ENCODE assay signal across 17 cellular contexts in the genomic region with DNA sequence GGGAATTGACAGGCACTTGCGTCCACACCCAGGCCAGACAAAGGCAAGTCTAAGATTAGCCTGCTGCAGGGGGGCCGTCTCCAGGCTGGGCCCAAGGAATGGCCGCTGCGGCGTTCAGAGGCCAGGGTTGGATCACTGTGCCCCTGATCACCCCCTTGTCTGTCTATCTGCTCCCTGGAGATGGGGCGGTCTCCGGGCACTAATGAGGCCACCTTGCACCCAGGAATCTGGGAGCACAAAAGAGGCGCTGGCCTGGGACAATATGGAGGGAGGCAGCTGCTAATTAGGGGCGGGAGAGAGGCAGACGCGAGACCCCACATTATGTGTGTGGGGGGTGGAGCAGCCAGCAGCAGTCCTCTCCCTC. TPM values are rescaled to one million over a fixed set of nuclear protein-coding genes. Genes with fewer than 3 reads are reported as not detected.
DNase-seq lines count a peak whose midpoint lies in the region; ATAC-seq lines count a peak whose summit lies in the region.
"Had no signal": no experiment of that assay in that cellular context is flagged by ENCODE, and none has a peak within 500 bp of the region (broad histone marks: within the 10 kb centered on the region; RNA-seq: fewer than 3 reads in every experiment).

No MANE protein-coding gene starts in this region.

- H3K27me3 ChIP-seq in BLaER1 treated with 17β-estradiol and CSF1 and Interleukin-3, amounts not matched to agents 10 nM and 100 nM: peaks cover 18 to 41% (median 29%) of the 10 kb centered on the region in 11 experiments
- H3K27me3 ChIP-seq in H7 (ENCODE audit: control insufficient read depth, insufficient read depth, low read length): peaks cover 43% of the 10 kb centered on the region
- H3K27me3 ChIP-seq: BE2C had no signal

- peaks cover 0 to 5% (median 0%) of the 10 kb centered on the region in 11 experiments; a peak in 3 of 22 replicates for H4K20me1 ChIP-seq in BLaER1 treated with 17β-estradiol and CSF1 and Interleukin-3, amounts not matched to agents 10 nM and 100 nM

- H3K4me3 Mint-ChIP-seq in T-cell (peak overlapping the region in 2 of 3 donors; percentile 41 to 84), immature natural killer cell (peak overlapping the region in 3 of 5 donors; percentile 29 to 94 (median 89))

- peaks cover 24 to 40% (median 34%) of the 10 kb centered on the region in 3 donors for H3K4me1 Mint-ChIP-seq in T-cell
- H3K4me1 Mint-ChIP-seq in immature natural killer cell: peaks cover 30 to 38% of the 10 kb centered on the region in 2 donors

- H3K9me3 Mint-ChIP-seq in T-cell (no peaks in the 10 kb centered on the region), immature natural killer cell (no peaks in the 10 kb centered on the region)

- peaks cover 0 to 13% (median 3%) of the 10 kb centered on the region in 11 experiments; a peak in 5 of 22 replicates for H3K9me3 ChIP-seq in BLaER1 treated with 17β-estradiol and CSF1 and Interleukin-3, amounts not matched to agents 10 nM and 100 nM (replicated peaks in 1 of 11)
- H3K9me3 ChIP-seq: BE2C had no signal

- H3K36me3 Mint-ChIP-seq in T-cell (peaks cover 3% of the 10 kb centered on the region), immature natural killer cell (peaks cover 0 to 5% (median 4%) of the 10 kb centered on the region in 3 donors)

- CTCF ChIA-PET in T-cell (lab: Charles Lee): no interaction called here

- H3K27me3 Mint-ChIP-seq in T-cell: peaks cover under 1 to 2% of the 10 kb centered on the region in 2 donors
- peaks cover 0 to 4% (median 3%) of the 10 kb centered on the region in 3 donors for H3K27me3 Mint-ChIP-seq in immature natural killer cell (ENCODE audit: low read depth in 3 of 3)

- peak; percentile 48 for DNase-seq in H7
- no peak for DNase-seq in T-cell
- DNase-seq in immature natural killer cell: no peak
- no peak for DNase-seq in LoVo (ENCODE audit: low spot score)
- DNase-seq in NCI-H1105 treated with DMSO at 0.1 percent for 48 hours (lab: John Stamatoyannopoulos, UW): no peak
- DNase-seq in NCI-H526 treated with DMSO at 0.1 percent for 48 hours (lab: John Stamatoyannopoulos, UW): no peak
- DNase-seq: ACHN, BE2C, EL, NCI-H1092, NCI-H1930, NCI-H2171 had no signal

- no peak overlapping the region; a peak in 1 of 22 replicates for H3K9ac ChIP-seq in BLaER1 treated with 17β-estradiol and CSF1 and Interleukin-3, amounts not matched to agents 10 nM and 100 nM

- peak overlapping the region in 1 of 2 donors; percentile 83 for H3K27ac Mint-ChIP-seq in T-cell
- H3K27ac Mint-ChIP-seq in immature natural killer cell: no peak overlapping the region

- peak overlapping the region in 7 of 11 experiments; percentile 82 to 97 (median 93); a peak in 11 of 22 replicates for H3K4me2 ChIP-seq in BLaER1 treated with 17β-estradiol and CSF1 and Interleukin-3, amounts not matched to agents 10 nM and 100 nM

- ATAC-seq in T-cell (replicated peaks in 1 of 4): no peak
- ATAC-seq: K562 had no signal

- H3K4me3 ChIP-seq in BLaER1 treated with 17β-estradiol and CSF1 and Interleukin-3, amounts not matched to agents 10 nM and 100 nM: no peak overlapping the region; a peak in 1 of 20 replicates
- H3K4me3 ChIP-seq in H7 (ENCODE audit: insufficient read depth, low read depth, low read length): no peak overlapping the region
- H3K4me3 ChIP-seq: K562 had no signal

- H3K27ac ChIP-seq in BLaER1 treated with 17β-estradiol and CSF1 and Interleukin-3, amounts not matched to agents 10 nM and 100 nM: peak overlapping the region in 2 of 11 experiments; percentile 54 to 77; a peak in 1 of 22 replicates

- POLR2A ChIA-PET in T-cell (lab: Charles Lee): no interaction called here

- peaks cover 54 to 85% (median 68%) of the 10 kb centered on the region in 10 experiments for H3K4me1 ChIP-seq in BLaER1 treated with 17β-estradiol and CSF1 and Interleukin-3, amounts not matched to agents 10 nM and 100 nM
- H3K4me1 ChIP-seq: BE2C had no signal

- peaks cover 0 to 2% (median 0%) of the 10 kb centered on the region in 11 experiments; a peak in 1 of 22 replicates for H3K36me3 ChIP-seq in BLaER1 treated with 17β-estradiol and CSF1 and Interleukin-3, amounts not matched to agents 10 nM and 100 nM
- H3K36me3 ChIP-seq in H7 (replicated peaks; ENCODE audit: control insufficient read depth, insufficient read depth, low read length): no peaks in the 10 kb centered on the region
- H3K36me3 ChIP-seq: BE2C had no signal

RNA-seq across cellular contexts. Expression of a gene that starts 0.2 kb away (rescaled TPM):
- total RNA-seq in H7 (2014; rRNA removed; shearing (Covaris generic)): 0.26 TPM in 1 of 2 replicates, not detected in the other
- total RNA-seq in T-cell: not detected
- polyA plus RNA-seq in immature natural killer cell: not detected
- total RNA-seq: H4, HT1080, K562, M059J had no signal
- polyA plus RNA-seq: K562 had no signal

RNA-seq across cellular contexts. Expression of a gene that starts 4.5 kb away (rescaled TPM):
- total RNA-seq in H7 (2014; rRNA removed; shearing (Covaris generic)): 0.10 TPM in 1 of 2 replicates, not detected in the other
- total RNA-seq in T-cell: under 1 TPM in 4 of 5 donors, not detected in 1; 0.06 to 0.35 (median 0.20) TPM
- not detected for polyA plus RNA-seq in immature natural killer cell
- total RNA-seq: HT1080, M059J had no signal

RNA-seq across cellular contexts. Expression of a gene that starts 8.8 kb away (rescaled TPM):
- total RNA-seq in H7 (2014; rRNA removed; shearing (Covaris generic)): 11.5 and 24.3 TPM in 2 replicates
- 10 to 100 TPM; 15.8 to 26.2 (median 22.5) TPM for total RNA-seq in T-cell
- polyA plus RNA-seq in immature natural killer cell: 10 to 100 TPM; 15.8 to 21.1 (median 19.9) TPM

RNA-seq across cellular contexts. Expression of a gene that starts 30.7 kb away (rescaled TPM):
- 82.9 and 91.4 TPM in 2 replicates for total RNA-seq in H7 (2014; rRNA removed; shearing (Covaris generic))
- total RNA-seq in T-cell: 10 to 100 TPM; 72.3 to 85.9 (median 79.3) TPM
- 100 to 1,000 TPM; 120 to 152 (median 133) TPM for polyA plus RNA-seq in immature natural killer cell
